ENCODE assay signal across 14 cellular contexts in the genomic region with DNA sequence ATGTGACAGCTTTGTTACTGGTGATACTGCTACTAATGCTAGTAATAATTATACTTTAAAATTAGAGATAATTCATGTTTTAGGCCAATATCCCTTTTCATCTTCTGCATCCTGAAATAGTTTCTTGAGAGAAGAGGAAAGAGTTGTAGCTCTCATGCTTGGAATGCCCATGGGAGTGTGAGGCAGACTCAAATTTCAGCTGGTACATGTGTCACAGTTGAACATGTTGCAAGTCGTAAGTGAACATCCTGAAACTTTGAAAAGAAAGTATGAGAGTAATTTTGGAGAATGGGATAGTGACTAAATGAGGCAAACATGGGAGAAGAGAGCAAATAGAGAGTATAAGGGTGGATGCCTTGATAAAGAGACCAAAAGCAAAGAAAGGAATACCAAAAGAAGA.
DNase-seq lines count a peak whose midpoint lies in the region; ATAC-seq and TF ChIP-seq lines count a peak whose summit lies in the region.
"Had no signal": no experiment of that assay in that cellular context is flagged by ENCODE, and none has a peak within 500 bp of the region (broad histone marks: within the 10 kb centered on the region; RNA-seq: fewer than 3 reads in every experiment).

No MANE protein-coding gene starts in this region.

- H3K9me3 Mint-ChIP-seq in stimulated activated effector memory CD8-positive, alpha-beta T cell treated with anti-CD3 and anti-CD28 coated beads, Interleukin-12 subunit alpha, Interleukin-12 subunit beta, amount 100 ng/mL, for 72 hours = no peaks in the 10 kb centered on the region
- H3K9me3 Mint-ChIP-seq: nephron had no signal

- H3K4me3 ChIP-seq in HFF-Myc (replicated peaks; ENCODE audit: low read depth, low read length) (no peak overlapping the region), gastroesophageal sphincter (no peak overlapping the region), skeletal muscle cell (ENCODE audit: low read depth, low read length) (no peak overlapping the region)
- H3K4me3 ChIP-seq: upper lobe of left lung had no signal

- ATAC-seq in gastroesophageal sphincter (peak; percentile 41), HG03139 (IDR thresholded peaks at IDR 0.05; ENCODE audit: unreplicated experiment) (no peak)
- ATAC-seq in stimulated activated effector memory CD8-positive, alpha-beta T cell treated with anti-CD3 and anti-CD28 coated beads, Interleukin-12 subunit alpha, Interleukin-12 subunit beta, amount 100 ng/mL, for 72 hours = no peak

- H3K27me3 ChIP-seq in gastroesophageal sphincter = no peaks in the 10 kb centered on the region
- H3K27me3 ChIP-seq: upper lobe of left lung had no signal

- H3K36me3 Mint-ChIP-seq in stimulated activated effector memory CD8-positive, alpha-beta T cell treated with anti-CD3 and anti-CD28 coated beads, Interleukin-12 subunit alpha, Interleukin-12 subunit beta, amount 100 ng/mL, for 72 hours = no peaks in the 10 kb centered on the region

- DNase-seq in HFF-Myc (ENCODE audit: extremely low read depth, low read depth) (peak; percentile 33), amniotic epithelial cell (ENCODE audit: low read depth) (peak; percentile 63), skeletal muscle cell (ENCODE audit: low read depth) (peak; percentile 99), CD1c-positive myeloid dendritic cell (ENCODE audit: extremely low spot score) (no peak), NCI-H187 (lab: John Stamatoyannopoulos, UW) (no peak)
- no peak for DNase-seq in stimulated activated effector memory CD8-positive, alpha-beta T cell treated with anti-CD3 and anti-CD28 coated beads, Interleukin-12 subunit alpha, Interleukin-12 subunit beta, amount 100 ng/mL, for 72 hours (ENCODE audit: low spot score in 2 of 2)
- DNase-seq: kidney glomerular epithelial cell, NCI-H1105, NCI-H510A treated with DMSO at 0.1 percent for 48 hours, upper lobe of left lung had no signal

- TF ChIP-seq POLR2A in gastroesophageal sphincter (IDR thresholded peaks at IDR 0.05) = no peak

- no peak overlapping the region for H3K27ac Mint-ChIP-seq in stimulated activated effector memory CD8-positive, alpha-beta T cell treated with anti-CD3 and anti-CD28 coated beads, Interleukin-12 subunit alpha, Interleukin-12 subunit beta, amount 100 ng/mL, for 72 hours
- H3K27ac Mint-ChIP-seq: nephron had no signal

- peaks cover 0 to 5% (median 0%) of the 10 kb centered on the region in 3 donors for H3K4me1 ChIP-seq in gastroesophageal sphincter
- H3K4me1 ChIP-seq: upper lobe of left lung had no signal

- H3K4me3 Mint-ChIP-seq in stimulated activated effector memory CD8-positive, alpha-beta T cell treated with anti-CD3 and anti-CD28 coated beads, Interleukin-12 subunit alpha, Interleukin-12 subunit beta, amount 100 ng/mL, for 72 hours = no peak overlapping the region
- H3K4me3 Mint-ChIP-seq: nephron had no signal

- TF ChIP-seq CTCF in HFF-Myc (IDR thresholded peaks at IDR 0.05; ENCODE audit: low read depth, low read length, missing control alignments) = no peak
- TF ChIP-seq CTCF in gastroesophageal sphincter (IDR thresholded peaks at IDR 0.05) = no peak

- no peaks in the 10 kb centered on the region for H3K36me3 ChIP-seq in gastroesophageal sphincter
- H3K36me3 ChIP-seq: upper lobe of left lung had no signal

- no peaks in the 10 kb centered on the region for H3K9me3 ChIP-seq in gastroesophageal sphincter
- H3K9me3 ChIP-seq: upper lobe of left lung had no signal

- H3K27ac ChIP-seq in gastroesophageal sphincter = no peak overlapping the region
- H3K27ac ChIP-seq: RWPE1, upper lobe of left lung had no signal

- 53 to 100% methylated on average over 1 of the region's 1 CpG for WGBS in gastroesophageal sphincter (ENCODE audit: low coverage in 1 of 2), 2 donors

- TF ChIP-seq EP300 in gastroesophageal sphincter (IDR thresholded peaks at IDR 0.05) = no peak

- H3K4me1 Mint-ChIP-seq in stimulated activated effector memory CD8-positive, alpha-beta T cell treated with anti-CD3 and anti-CD28 coated beads, Interleukin-12 subunit alpha, Interleukin-12 subunit beta, amount 100 ng/mL, for 72 hours = no peaks in the 10 kb centered on the region
- H3K4me1 Mint-ChIP-seq: nephron had no signal

Comparison
In these comparisons a context has a peak if more than half of its experiments do, and no peak if none do; other contexts are left out.
1. DNase-seq: peak in HFF-Myc (single experiment), amniotic epithelial cell (single experiment) and skeletal muscle cell (single experiment); none in stimulated activated effector memory CD8-positive, alpha-beta T cell treated with anti-CD3 and anti-CD28 coated beads, Interleukin-12 subunit alpha, Interleukin-12 subunit beta, amount 100 ng/mL, for 72 hours (0 of 2), CD1c-positive myeloid dendritic cell (single experiment) and NCI-H187 (0 of 2).